In genomic region chr17:74408262-74408661, GRCh38 we compare ENCODE assay signal across 14 cellular contexts. TPM values are rescaled to one million over a fixed set of nuclear protein-coding genes. Genes with fewer than 3 reads are reported as not detected.
A peak's percentile ranks its signal among the peaks of the same experiment; 100 is the strongest.
DNase-seq lines count a peak whose midpoint lies in the region; ATAC-seq and TF ChIP-seq lines count a peak whose summit lies in the region.
"Had no signal": no experiment of that assay in that cellular context is flagged by ENCODE, and none has a peak within 500 bp of the region (broad histone marks: within the 10 kb centered on the region; RNA-seq: fewer than 3 reads in every experiment).

No MANE protein-coding gene starts in this region.

- no peak overlapping the region for H3K27ac ChIP-seq in lower lobe of right lung

- H3K27ac Mint-ChIP-seq in activated T-cell treated with anti-CD3 and anti-CD28 coated beads, Interleukin-2, amount 50 U/mL, for 24 hours, result no peak overlapping the region
- H3K27ac Mint-ChIP-seq: stimulated activated naive B cell treated with anti-CD40 and anti-IgM and Interleukin-4, amounts not matched to agents 10 μg/mL and 1 μg/mL and 100 μg/mL, for 72 hours had no signal

- H3K27me3 ChIP-seq in lower lobe of right lung (ENCODE audit: low read depth), result no peaks in the 10 kb centered on the region

- no peaks in the 10 kb centered on the region for H3K4me1 Mint-ChIP-seq in activated T-cell treated with anti-CD3 and anti-CD28 coated beads, Interleukin-2, amount 50 U/mL, for 24 hours (ENCODE audit: low read depth)

- H3K9me3 Mint-ChIP-seq in activated T-cell treated with anti-CD3 and anti-CD28 coated beads, Interleukin-2, amount 50 U/mL, for 24 hours, result no peaks in the 10 kb centered on the region

- intact Hi-C loops in lower lobe of right lung (cut with DNase I), result no loop called here

- TF ChIP-seq CTCF in lower lobe of right lung (IDR thresholded peaks at IDR 0.05), result no peak

- no peak overlapping the region for H3K4me3 ChIP-seq in lower lobe of right lung
- H3K4me3 ChIP-seq: HAP-1 had no signal

- no peaks in the 10 kb centered on the region for H3K36me3 Mint-ChIP-seq in activated T-cell treated with anti-CD3 and anti-CD28 coated beads, Interleukin-2, amount 50 U/mL, for 24 hours (ENCODE audit: low read depth)

- ATAC-seq in lower lobe of right lung (peak; percentile 72 to 86), HG02973 (IDR thresholded peaks at IDR 0.05; ENCODE audit: unreplicated experiment) (no peak)
- ATAC-seq: SK-N-SH treated with all-trans-retinoic acid at 6 μM for 48 hours; stimulated activated naive B cell treated with anti-CD40 and anti-IgM and Interleukin-4, amounts not matched to agents 10 μg/mL and 1 μg/mL and 100 μg/mL, for 72 hours had no signal

- H3K27me3 Mint-ChIP-seq in activated T-cell treated with anti-CD3 and anti-CD28 coated beads, Interleukin-2, amount 50 U/mL, for 24 hours, result peaks cover under 1% of the 10 kb centered on the region

- peak; percentile 63 for DNase-seq in ELF-1 (ENCODE audit: low read depth, low spot score)
- peak; percentile 74 for DNase-seq in M059J (ENCODE audit: low read depth)
- DNase-seq in astrocyte of the hippocampus (ENCODE audit: low read depth, low spot score), result peak; percentile 34
- peak; percentile 57 for DNase-seq in lower lobe of right lung
- DNase-seq in stimulated activated CD4-positive, alpha-beta T cell treated with anti-CD3 and anti-CD28 coated beads, Interleukin-1b, Interleukin-23, amount 100 ng/mL, for 48 hours, result no peak
- DNase-seq in inferior parietal cortex (ENCODE audit: extremely low spot score), result no peak
- no peak for DNase-seq in activated T-cell treated with anti-CD3 and anti-CD28 coated beads, Interleukin-2, amount 50 U/mL, for 24 hours
- DNase-seq: anterior cingulate cortex; DMS 273 treated with DMSO at 0.1 percent for 48 hours; foreskin melanocyte; stimulated activated naive B cell treated with anti-CD40 and anti-IgM and Interleukin-4, amounts not matched to agents 10 μg/mL and 1 μg/mL and 100 μg/mL, for 72 hours had no signal

- no peaks in the 10 kb centered on the region for H3K4me1 ChIP-seq in lower lobe of right lung
- H3K4me1 ChIP-seq: HAP-1 had no signal

- H3K36me3 ChIP-seq in lower lobe of right lung, result no peaks in the 10 kb centered on the region
- H3K36me3 ChIP-seq: HAP-1 had no signal

- H3K9me3 ChIP-seq in lower lobe of right lung, result no peaks in the 10 kb centered on the region
- H3K9me3 ChIP-seq: HAP-1 had no signal

- no peak overlapping the region for H3K4me3 Mint-ChIP-seq in activated T-cell treated with anti-CD3 and anti-CD28 coated beads, Interleukin-2, amount 50 U/mL, for 24 hours
- H3K4me3 Mint-ChIP-seq: stimulated activated naive B cell treated with anti-CD40 and anti-IgM and Interleukin-4, amounts not matched to agents 10 μg/mL and 1 μg/mL and 100 μg/mL, for 72 hours had no signal

RNA-seq across cellular contexts. Expression of gene GPRC5C, which starts 23.6 kb away (rescaled TPM):
- 12.9 and 36.4 TPM in 2 replicates for total RNA-seq in M059J (2014; rRNA removed; shearing (Covaris generic))
- 58.2 TPM for total RNA-seq in lower lobe of right lung

RNA-seq across cellular contexts. Expression of gene GPR142, which starts 41.0 kb away (rescaled TPM):
- total RNA-seq in M059J (2014; rRNA removed; shearing (Covaris generic)), result not detected in 2 replicates
- total RNA-seq in lower lobe of right lung, result not detected

RNA-seq across cellular contexts. Expression of gene BTBD17, which starts 46.6 kb away (rescaled TPM):
- not detected in 2 replicates for total RNA-seq in M059J (2014; rRNA removed; shearing (Covaris generic))
- not detected for total RNA-seq in lower lobe of right lung

RNA-seq across cellular contexts. Expression of gene CD300A, which starts 58.2 kb away (rescaled TPM):
- total RNA-seq in M059J (2014; rRNA removed; shearing (Covaris generic)), result not detected in 2 replicates
- total RNA-seq in lower lobe of right lung, result 27.8 TPM

Comparison
In these comparisons a context has a peak if more than half of its experiments do, and no peak if none do; other contexts are left out.
1. DNase-seq: peak in ELF-1 (single experiment), M059J (single experiment), astrocyte of the hippocampus (single experiment) and lower lobe of right lung (single experiment); none in stimulated activated CD4-positive, alpha-beta T cell treated with anti-CD3 and anti-CD28 coated beads, Interleukin-1b, Interleukin-23, amount 100 ng/mL, for 48 hours (single experiment), inferior parietal cortex (single experiment) and activated T-cell treated with anti-CD3 and anti-CD28 coated beads, Interleukin-2, amount 50 U/mL, for 24 hours (single experiment).